ENCODE assay signal across 9 cellular contexts in the genomic region with DNA sequence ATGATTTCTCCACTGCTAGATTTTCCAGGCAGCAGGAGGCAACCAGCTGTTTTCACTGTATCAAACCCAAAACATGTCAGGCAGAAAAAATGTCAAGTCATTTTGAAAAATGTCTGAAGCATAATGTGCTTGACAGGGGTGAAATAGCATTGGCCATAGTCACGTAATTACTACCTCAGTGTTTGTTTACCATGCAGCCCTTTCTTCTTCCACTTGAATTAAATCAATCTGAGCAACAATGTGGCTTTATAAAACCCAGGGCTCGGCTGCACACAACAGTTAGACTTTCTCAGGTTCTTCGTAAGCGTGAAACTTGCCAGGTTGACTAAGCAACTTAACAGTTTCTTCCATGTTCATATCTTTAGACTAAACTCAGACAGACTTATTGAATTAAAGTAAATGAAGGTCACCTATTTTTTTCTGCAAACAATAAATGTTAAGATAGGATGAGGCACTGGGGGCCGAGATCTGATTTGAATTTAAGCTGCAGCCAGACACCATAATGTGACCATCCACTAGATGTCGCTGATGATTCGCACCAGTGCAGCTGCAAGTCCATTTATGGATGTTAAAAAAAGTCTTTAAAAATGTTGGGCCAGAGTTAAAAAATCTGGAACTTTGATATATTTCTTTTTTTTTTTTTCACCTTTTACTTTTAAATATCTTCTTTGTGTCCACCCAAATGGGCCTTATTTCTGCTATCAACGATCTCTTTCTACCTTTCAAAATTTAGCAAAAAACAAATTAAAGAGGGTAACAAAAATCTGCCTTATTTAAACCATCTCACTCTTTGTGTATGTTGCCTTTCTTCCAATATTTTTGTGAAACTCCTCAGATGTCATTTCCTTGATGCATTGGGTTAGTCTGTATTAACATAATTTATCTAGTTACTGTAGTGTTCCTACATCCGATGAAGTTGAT.
DNase-seq lines count a peak whose midpoint lies in the region; ATAC-seq and TF ChIP-seq lines count a peak whose summit lies in the region.
"Had no signal": no experiment of that assay in that cellular context is flagged by ENCODE, and none has a peak within 500 bp of the region (broad histone marks: within the 10 kb centered on the region; RNA-seq: fewer than 3 reads in every experiment).

No MANE protein-coding gene starts in this region.

- no peaks in the 10 kb centered on the region for H3K36me3 ChIP-seq in right atrium auricular region
- H3K36me3 ChIP-seq: BLaER1 had no signal

- TF ChIP-seq CTCF in right atrium auricular region (IDR thresholded peaks at IDR 0.05), result peak; percentile 56 to 87

- no peak overlapping the region for H3K4me3 ChIP-seq in right atrium auricular region
- H3K4me3 ChIP-seq: BLaER1 had no signal

- H3K27me3 ChIP-seq in right atrium auricular region, result no peaks in the 10 kb centered on the region
- H3K27me3 ChIP-seq: BLaER1 had no signal

- H3K4me1 ChIP-seq in right atrium auricular region, result no peaks in the 10 kb centered on the region
- H3K4me1 ChIP-seq: BLaER1 had no signal

- DNase-seq in DMS53 (lab: John Stamatoyannopoulos, UW) (peak; percentile 40), DMS53 treated with DMSO at 0.1 percent for 48 hours (lab: John Stamatoyannopoulos, UW; ENCODE audit: unreplicated experiment) (no peak), NCI-H526 treated with DMSO at 0.1 percent for 48 hours (lab: John Stamatoyannopoulos, UW) (peak; percentile 45), amniotic epithelial cell (ENCODE audit: low read depth) (peak; percentile 51), right atrium auricular region (ENCODE audit: low spot score) (no peak), sciatic nerve (ENCODE audit: low spot score) (peak; percentile 68)

- H3K9me3 ChIP-seq in right atrium auricular region, result no peaks in the 10 kb centered on the region
- H3K9me3 ChIP-seq: BLaER1 had no signal

- peak; percentile 62 for ATAC-seq in HG03342 (IDR thresholded peaks at IDR 0.05; ENCODE audit: unreplicated experiment)
- ATAC-seq in sciatic nerve, result peak; percentile 79
- ATAC-seq in GM18858 (IDR thresholded peaks at IDR 0.05; ENCODE audit: unreplicated experiment), result no peak

- H3K27ac ChIP-seq in right atrium auricular region, result no peak overlapping the region
- H3K27ac ChIP-seq: BLaER1 had no signal

- intact Hi-C loops in sciatic nerve (cut with DNase I), result no loop called here

Comparison
In these comparisons a context has a peak if more than half of its experiments do, and no peak if none do; other contexts are left out.
1. DNase-seq: peak in DMS53 (single experiment), NCI-H526 treated with DMSO at 0.1 percent for 48 hours (single experiment), amniotic epithelial cell (single experiment) and sciatic nerve (single experiment); none in DMS53 treated with DMSO at 0.1 percent for 48 hours (single experiment) and right atrium auricular region (single experiment).